In the genomic region with DNA sequence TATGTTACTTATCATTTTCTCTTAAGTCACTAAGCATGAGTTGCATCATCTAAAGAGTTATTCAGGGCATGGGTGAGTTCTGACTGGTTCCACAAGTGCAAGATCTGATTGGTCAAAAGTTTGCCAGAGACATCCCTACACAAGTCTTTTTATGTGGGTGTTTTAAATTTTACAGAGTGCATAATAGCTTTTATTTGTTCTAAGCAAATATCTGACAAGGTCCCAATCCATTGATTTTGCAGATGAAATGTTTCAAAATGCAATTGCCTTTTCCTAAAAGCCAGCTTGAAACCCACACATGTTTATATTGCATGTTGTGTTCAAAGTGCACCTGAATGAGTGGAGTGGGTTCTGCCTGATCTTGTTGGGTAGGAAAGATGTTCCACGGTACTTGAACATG, we compare ENCODE assay signal across 27 cellular contexts.
"Had no signal": no experiment of that assay in that cellular context is flagged by ENCODE, and none has a peak within 500 bp of the region (broad histone marks: within the 10 kb centered on the region; RNA-seq: fewer than 3 reads in every experiment).

No MANE protein-coding gene starts in this region.

- FAIRE-seq: colon, endometrium, endothelial cell of umbilical vein, frontal cortex had no signal

- H3K27me3 ChIP-seq: colonic mucosa, esophagus muscularis mucosa, esophagus squamous epithelium, foreskin keratinocyte, gastrocnemius medialis, heart left ventricle, heart right ventricle had no signal

- H3K4me1 ChIP-seq: colonic mucosa, esophagus muscularis mucosa, esophagus squamous epithelium, foreskin keratinocyte, gastrocnemius medialis, gastroesophageal sphincter, heart left ventricle, heart right ventricle had no signal

- H3K27ac ChIP-seq: colonic mucosa, coronary artery, dorsolateral prefrontal cortex, epithelial cell of prostate, esophagus muscularis mucosa, esophagus squamous epithelium, foreskin keratinocyte, gastrocnemius medialis, gastroesophageal sphincter, heart left ventricle, heart right ventricle had no signal

- ATAC-seq: effector memory CD8-positive, alpha-beta T cell; esophagus mucosa; foreskin keratinocyte; gastrocnemius medialis; gastroesophageal sphincter; heart left ventricle; heart right ventricle had no signal

- H3K4me3 ChIP-seq: colonic mucosa, coronary artery, dorsolateral prefrontal cortex, esophagus muscularis mucosa, esophagus squamous epithelium, gastrocnemius medialis, gastroesophageal sphincter, heart left ventricle, heart right ventricle had no signal

- H3K9me3 ChIP-seq: colonic mucosa, esophagus muscularis mucosa, esophagus squamous epithelium, gastrocnemius medialis, gastroesophageal sphincter, heart left ventricle, heart right ventricle had no signal

- H3K36me3 ChIP-seq: colonic mucosa, esophagus muscularis mucosa, esophagus squamous epithelium, gastrocnemius medialis, gastroesophageal sphincter, heart left ventricle, heart right ventricle had no signal

- DNase-seq: colonic mucosa; cortex of kidney; dermis blood vessel endothelial cell; dorsolateral prefrontal cortex; effector CD4-positive, alpha-beta T cell; effector CD8-positive, alpha-beta T cell; effector memory CD4-positive, alpha-beta T cell; effector memory CD8-positive, alpha-beta T cell; endodermal cell; erythroblast; esophagus squamous epithelium; foreskin keratinocyte; foreskin melanocyte; gastrocnemius medialis; glutamatergic neuron; head of caudate nucleus; heart left ventricle; heart right ventricle had no signal
